ENCODE assay signal across 28 cellular contexts in the genomic region with DNA sequence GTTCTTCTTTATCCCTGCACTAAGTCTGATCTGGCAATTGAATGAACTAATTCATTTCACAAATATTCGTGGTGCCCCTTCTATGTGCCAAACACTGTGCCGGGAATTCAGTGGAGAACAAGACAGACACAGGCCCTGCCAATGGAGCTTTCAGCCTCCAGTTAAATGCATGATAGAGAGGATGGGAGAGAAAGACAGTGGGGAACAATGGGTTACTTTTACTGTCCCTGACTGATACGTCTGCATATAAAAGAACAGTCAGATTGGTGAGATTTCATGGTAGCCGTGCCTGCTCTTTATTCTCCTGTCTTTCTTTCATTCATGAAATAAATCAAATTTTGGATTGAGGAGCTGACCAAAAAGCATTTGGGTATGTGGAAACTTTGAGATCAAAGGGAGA.
"Had no signal": no experiment of that assay in that cellular context is flagged by ENCODE, and none has a peak within 500 bp of the region (broad histone marks: within the 10 kb centered on the region; RNA-seq: fewer than 3 reads in every experiment).

No MANE protein-coding gene starts in this region.

- H3K27ac Mint-ChIP-seq: immature natural killer cell; naive thymus-derived CD4-positive, alpha-beta T cell; natural killer cell treated with Interleukin-12 subunit alpha and Interleukin-12 subunit beta and Interleukin-15 and Interleukin-18, amount 100 ng/mL, for 72 hours; stimulated activated naive B cell treated with anti-CD40 and anti-IgM and Interleukin-4, amounts not matched to agents 10 μg/mL and 1 μg/mL and 100 μg/mL, for 72 hours had no signal

- DNase-seq: hippocampal formation; immature natural killer cell; kidney; left colon; left lung; lower lobe of right lung; midbrain; mucosa of descending colon; naive thymus-derived CD4-positive, alpha-beta T cell; nucleus accumbens; pancreas; posterior cingulate gyrus; retina; right cardiac atrium; stimulated activated CD4-positive, alpha-beta T cell treated with anti-CD3 and anti-CD28 coated beads, Interleukin-12 subunit alpha, Interleukin-12 subunit beta, amount 100 ng/mL, for 4 hours; stimulated activated CD4-positive, alpha-beta T cell treated with anti-CD3 and anti-CD28 coated beads, Interleukin-15, amount 100 ng/mL, for 24 hours; stimulated activated CD4-positive, alpha-beta T cell treated with anti-CD3 and anti-CD28 coated beads, Interleukin-2, amount 100 ng/mL, for 24 hours; stimulated activated CD4-positive, alpha-beta T cell treated with anti-CD3 and anti-CD28 coated beads, Interleukin-4, amount 100 ng/mL, for 1 hour; stimulated activated naive B cell treated with anti-CD40 and anti-IgM and Interleukin-4, amounts not matched to agents 10 μg/mL and 1 μg/mL and 100 μg/mL, for 72 hours; stimulated activated naive CD8-positive, alpha-beta T cell treated with anti-CD3 and anti-CD28 coated beads, Interleukin-15, Interleukin-2, amounts not matched to agents 100 U/mL and 50 U/mL, for 24 hours; stomach; testis; tibial artery; upper lobe of right lung had no signal

- H3K9me3 Mint-ChIP-seq: immature natural killer cell; natural killer cell treated with Interleukin-12 subunit alpha and Interleukin-12 subunit beta and Interleukin-15 and Interleukin-18, amount 100 ng/mL, for 72 hours; stimulated activated naive B cell treated with anti-CD40 and anti-IgM and Interleukin-4, amounts not matched to agents 10 μg/mL and 1 μg/mL and 100 μg/mL, for 72 hours had no signal

- H3K4me3 Mint-ChIP-seq: immature natural killer cell; naive thymus-derived CD4-positive, alpha-beta T cell; natural killer cell treated with Interleukin-12 subunit alpha and Interleukin-12 subunit beta and Interleukin-15 and Interleukin-18, amount 100 ng/mL, for 72 hours; stimulated activated naive B cell treated with anti-CD40 and anti-IgM and Interleukin-4, amounts not matched to agents 10 μg/mL and 1 μg/mL and 100 μg/mL, for 72 hours had no signal

- H3K27me3 Mint-ChIP-seq: naive thymus-derived CD4-positive, alpha-beta T cell; natural killer cell treated with Interleukin-12 subunit alpha and Interleukin-12 subunit beta and Interleukin-15 and Interleukin-18, amount 100 ng/mL, for 72 hours; stimulated activated naive B cell treated with anti-CD40 and anti-IgM and Interleukin-4, amounts not matched to agents 10 μg/mL and 1 μg/mL and 100 μg/mL, for 72 hours had no signal

- H3K36me3 Mint-ChIP-seq: immature natural killer cell; naive thymus-derived CD4-positive, alpha-beta T cell; natural killer cell treated with Interleukin-12 subunit alpha and Interleukin-12 subunit beta and Interleukin-15 and Interleukin-18, amount 100 ng/mL, for 72 hours; stimulated activated naive B cell treated with anti-CD40 and anti-IgM and Interleukin-4, amounts not matched to agents 10 μg/mL and 1 μg/mL and 100 μg/mL, for 72 hours had no signal

- H3K36me3 ChIP-seq: left lung, lower lobe of right lung, pancreas, prostate gland, stomach, tibial artery, upper lobe of right lung had no signal

- H3K27ac ChIP-seq: left lung, lower lobe of right lung, pancreas, prostate gland, skin epidermis, stomach, testis, tibial artery, upper lobe of right lung had no signal

- ATAC-seq: lower lobe of right lung; mucosa of descending colon; naive thymus-derived CD4-positive, alpha-beta T cell; natural killer cell treated with Interleukin-12 subunit alpha and Interleukin-12 subunit beta and Interleukin-15 and Interleukin-18, amount 100 ng/mL, for 72 hours; sciatic nerve; stimulated activated naive CD8-positive, alpha-beta T cell treated with anti-CD3 and anti-CD28 coated beads, Interleukin-15, Interleukin-2, amounts not matched to agents 100 U/mL and 50 U/mL, for 24 hours; upper lobe of right lung had no signal

- H3K9me3 ChIP-seq: left lung, lower lobe of right lung, mucosa of descending colon, pancreas, prostate gland, stomach, testis, tibial artery, upper lobe of right lung had no signal

- H3K4me1 ChIP-seq: left lung, lower lobe of right lung, pancreas, prostate gland, stomach, testis, tibial artery, upper lobe of right lung had no signal

- H3K4me3 ChIP-seq: left lung, lower lobe of right lung, mucosa of descending colon, pancreas, prostate gland, skin epidermis, stomach, testis, tibial artery, upper lobe of right lung had no signal

- H3K27me3 ChIP-seq: left lung, pancreas, stomach, testis, tibial artery, upper lobe of right lung had no signal

- H3K4me1 Mint-ChIP-seq: immature natural killer cell; naive thymus-derived CD4-positive, alpha-beta T cell had no signal
